In the genomic region with DNA sequence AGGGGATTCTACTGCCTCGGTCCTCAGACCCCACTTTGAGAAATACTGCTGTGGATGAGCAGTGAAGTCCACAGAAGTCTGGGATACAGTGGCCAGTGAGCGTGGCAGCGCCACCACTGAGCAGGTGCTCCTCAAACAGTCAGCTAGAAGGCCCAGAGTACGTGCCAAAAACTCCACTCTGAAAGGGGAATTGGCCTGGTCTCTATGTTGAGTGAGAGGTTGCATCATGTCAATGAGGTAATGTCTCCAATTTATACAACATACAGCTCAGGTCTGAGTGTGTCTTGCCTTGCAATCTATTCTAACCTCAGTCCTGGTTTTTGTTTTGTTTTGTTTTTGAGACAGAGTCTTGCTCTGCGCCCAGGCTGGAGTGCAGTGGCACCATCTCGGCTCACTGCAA, we compare ENCODE assay signal across 13 cellular contexts. TPM values are rescaled to one million over a fixed set of nuclear protein-coding genes. Genes with fewer than 3 reads are reported as not detected.
A peak's percentile ranks its signal among the peaks of the same experiment; 100 is the strongest.
DNase-seq lines count a peak whose midpoint lies in the region; ATAC-seq and TF ChIP-seq lines count a peak whose summit lies in the region.
"Had no signal": no experiment of that assay in that cellular context is flagged by ENCODE, and none has a peak within 500 bp of the region (broad histone marks: within the 10 kb centered on the region; RNA-seq: fewer than 3 reads in every experiment).

No MANE protein-coding gene starts in this region.

- H3K4me3 ChIP-seq in lower lobe of right lung, result no peak overlapping the region
- H3K4me3 ChIP-seq: breast epithelium, hepatocyte, ovary had no signal

- no peak overlapping the region for H3K4me3 Mint-ChIP-seq in activated B cell treated with CpG ODN at 0.5 μM for 24 hours
- H3K4me3 Mint-ChIP-seq in activated CD8-positive, alpha-beta T cell treated with anti-CD3 and anti-CD28 coated beads, Interleukin-2, amount 10 ng/mL, durations not matched to agents 7 days and 5 days, result no peak overlapping the region

- H3K27me3 ChIP-seq in lower lobe of right lung (ENCODE audit: low read depth), result no peaks in the 10 kb centered on the region
- H3K27me3 ChIP-seq: hepatocyte, ovary had no signal

- no peak overlapping the region for H3K27ac ChIP-seq in lower lobe of right lung
- H3K27ac ChIP-seq: breast epithelium, hepatocyte, ovary had no signal

- peak; percentile 37 for ATAC-seq in activated B cell treated with CpG ODN at 0.5 μM for 24 hours (ENCODE audit: low read depth)
- peak; percentile 81 to 94 for ATAC-seq in lower lobe of right lung
- no peak for ATAC-seq in GM19455 (IDR thresholded peaks at IDR 0.05; ENCODE audit: unreplicated experiment)
- ATAC-seq in GM19463 (IDR thresholded peaks at IDR 0.05; ENCODE audit: unreplicated experiment), result no peak
- ATAC-seq in activated CD8-positive, alpha-beta T cell treated with anti-CD3 and anti-CD28 coated beads, Interleukin-2, amount 10 ng/mL, durations not matched to agents 7 days and 5 days, result no peak

- no peaks in the 10 kb centered on the region for H3K27me3 Mint-ChIP-seq in activated B cell treated with CpG ODN at 0.5 μM for 24 hours
- H3K27me3 Mint-ChIP-seq in activated CD8-positive, alpha-beta T cell treated with anti-CD3 and anti-CD28 coated beads, Interleukin-2, amount 10 ng/mL, durations not matched to agents 7 days and 5 days (ENCODE audit: low read depth), result peaks cover 25% of the 10 kb centered on the region

- peak; percentile 73 for DNase-seq in Ammon's horn (ENCODE audit: low spot score)
- DNase-seq in KBM-7, result peak; percentile 87
- DNase-seq in activated B cell treated with CpG ODN at 0.5 μM for 24 hours, result no peak
- peak; percentile 62 for DNase-seq in lower lobe of right lung
- DNase-seq in activated CD8-positive, alpha-beta T cell treated with anti-CD3 and anti-CD28 coated beads, Interleukin-2, amount 10 ng/mL, durations not matched to agents 7 days and 5 days, result no peak
- no peak for DNase-seq in NCI-H82 treated with DMSO at 0.1 percent for 48 hours (lab: John Stamatoyannopoulos, UW; ENCODE audit: unreplicated experiment)
- DNase-seq: mammary epithelial cell; ovary; stimulated activated CD4-positive, alpha-beta T cell treated with anti-CD3 and anti-CD28 coated beads, Interleukin-15, amount 100 ng/mL, for 24 hours had no signal

- no peaks in the 10 kb centered on the region for H3K9me3 ChIP-seq in lower lobe of right lung
- H3K9me3 ChIP-seq: breast epithelium, ovary had no signal

- POLR2A ChIA-PET in activated B cell treated with CpG ODN at 0.5 μM for 24 hours (lab: Charles Lee), result interaction anchor here (0.8 kb wide), 1 partner anchor 23 kb away, joined by 3 read pairs; no protein-coding TSS in a partner anchor
- POLR2A ChIA-PET in activated CD8-positive, alpha-beta T cell treated with anti-CD3 and anti-CD28 coated beads, Interleukin-2, amount 10 ng/mL, durations not matched to agents 7 days and 5 days (lab: Charles Lee), result no interaction called here

- no peaks in the 10 kb centered on the region for H3K4me1 Mint-ChIP-seq in activated B cell treated with CpG ODN at 0.5 μM for 24 hours
- no peaks in the 10 kb centered on the region for H3K4me1 Mint-ChIP-seq in activated CD8-positive, alpha-beta T cell treated with anti-CD3 and anti-CD28 coated beads, Interleukin-2, amount 10 ng/mL, durations not matched to agents 7 days and 5 days (ENCODE audit: low read depth)

- H3K9me3 Mint-ChIP-seq in activated B cell treated with CpG ODN at 0.5 μM for 24 hours, result no peaks in the 10 kb centered on the region
- H3K9me3 Mint-ChIP-seq in activated CD8-positive, alpha-beta T cell treated with anti-CD3 and anti-CD28 coated beads, Interleukin-2, amount 10 ng/mL, durations not matched to agents 7 days and 5 days (ENCODE audit: insufficient read depth), result no peaks in the 10 kb centered on the region

- TF ChIP-seq CTCF in activated B cell treated with CpG ODN at 0.5 μM for 24 hours (IDR thresholded peaks at IDR 0.05) (no peak), lower lobe of right lung (IDR thresholded peaks at IDR 0.05) (no peak)

- no peak overlapping the region for H3K27ac Mint-ChIP-seq in activated B cell treated with CpG ODN at 0.5 μM for 24 hours
- no peak overlapping the region for H3K27ac Mint-ChIP-seq in activated CD8-positive, alpha-beta T cell treated with anti-CD3 and anti-CD28 coated beads, Interleukin-2, amount 10 ng/mL, durations not matched to agents 7 days and 5 days

- intact Hi-C loops in activated B cell treated with CpG ODN at 0.5 μM for 24 hours (cut with micrococcal nuclease) (no loop called here), lower lobe of right lung (cut with DNase I) (no loop called here)

- CTCF ChIA-PET in activated B cell treated with CpG ODN at 0.5 μM for 24 hours (lab: Charles Lee), result no interaction called here
- CTCF ChIA-PET in activated CD8-positive, alpha-beta T cell treated with anti-CD3 and anti-CD28 coated beads, Interleukin-2, amount 10 ng/mL, durations not matched to agents 7 days and 5 days (lab: Charles Lee), result no interaction called here

- H3K4me1 ChIP-seq in lower lobe of right lung, result no peaks in the 10 kb centered on the region
- H3K4me1 ChIP-seq: breast epithelium had no signal

- peaks cover 9% of the 10 kb centered on the region for H3K36me3 Mint-ChIP-seq in activated B cell treated with CpG ODN at 0.5 μM for 24 hours (ENCODE audit: low read depth)
- H3K36me3 Mint-ChIP-seq in activated CD8-positive, alpha-beta T cell treated with anti-CD3 and anti-CD28 coated beads, Interleukin-2, amount 10 ng/mL, durations not matched to agents 7 days and 5 days (ENCODE audit: low read depth), result no peaks in the 10 kb centered on the region

- no peaks in the 10 kb centered on the region for H3K36me3 ChIP-seq in lower lobe of right lung
- H3K36me3 ChIP-seq: breast epithelium, ovary had no signal

- in situ Hi-C loops in KBM-7 (cut with MboI; ENCODE audit: low pct_unique_long_range_greater_than_20kb, low sequenced_read_pairs), result no loop called here

RNA-seq across cellular contexts. Expression of a gene that starts 53.3 kb away (rescaled TPM):
- total RNA-seq in activated B cell treated with CpG ODN at 0.5 μM for 24 hours (0.49 and 0.89 TPM in 2 replicates), lower lobe of right lung (65.5 TPM)
- total RNA-seq in activated CD8-positive, alpha-beta T cell treated with anti-CD3 and anti-CD28 coated beads, Interleukin-2, amount 10 ng/mL, durations not matched to agents 7 days and 5 days, result under 1 TPM; 0.52 to 0.97 TPM

Comparison
In these comparisons a context has a peak if more than half of its experiments do, and no peak if none do; other contexts are left out.
1. DNase-seq: peak in Ammon's horn (single experiment), KBM-7 (single experiment) and lower lobe of right lung (single experiment); none in activated B cell treated with CpG ODN at 0.5 μM for 24 hours (single experiment), activated CD8-positive, alpha-beta T cell treated with anti-CD3 and anti-CD28 coated beads, Interleukin-2, amount 10 ng/mL, durations not matched to agents 7 days and 5 days (single experiment) and NCI-H82 treated with DMSO at 0.1 percent for 48 hours (single experiment).
2. ATAC-seq: peak in activated B cell treated with CpG ODN at 0.5 μM for 24 hours (single experiment) and lower lobe of right lung (2 of 2); none in GM19455 (single experiment), GM19463 (single experiment) and activated CD8-positive, alpha-beta T cell treated with anti-CD3 and anti-CD28 coated beads, Interleukin-2, amount 10 ng/mL, durations not matched to agents 7 days and 5 days (single experiment).
3. RNA of a gene that starts 53.3 kb away (total RNA-seq): 65.5 TPM in lower lobe of right lung (single experiment); 0.52 to 0.97 TPM in activated CD8-positive, alpha-beta T cell treated with anti-CD3 and anti-CD28 coated beads, Interleukin-2, amount 10 ng/mL, durations not matched to agents 7 days and 5 days and 0.49 to 0.89 TPM in activated B cell treated with CpG ODN at 0.5 μM for 24 hours; every median in the first group is over 10 times any median in the second.